ENCODE assay signal across 28 cellular contexts in the genomic region with DNA sequence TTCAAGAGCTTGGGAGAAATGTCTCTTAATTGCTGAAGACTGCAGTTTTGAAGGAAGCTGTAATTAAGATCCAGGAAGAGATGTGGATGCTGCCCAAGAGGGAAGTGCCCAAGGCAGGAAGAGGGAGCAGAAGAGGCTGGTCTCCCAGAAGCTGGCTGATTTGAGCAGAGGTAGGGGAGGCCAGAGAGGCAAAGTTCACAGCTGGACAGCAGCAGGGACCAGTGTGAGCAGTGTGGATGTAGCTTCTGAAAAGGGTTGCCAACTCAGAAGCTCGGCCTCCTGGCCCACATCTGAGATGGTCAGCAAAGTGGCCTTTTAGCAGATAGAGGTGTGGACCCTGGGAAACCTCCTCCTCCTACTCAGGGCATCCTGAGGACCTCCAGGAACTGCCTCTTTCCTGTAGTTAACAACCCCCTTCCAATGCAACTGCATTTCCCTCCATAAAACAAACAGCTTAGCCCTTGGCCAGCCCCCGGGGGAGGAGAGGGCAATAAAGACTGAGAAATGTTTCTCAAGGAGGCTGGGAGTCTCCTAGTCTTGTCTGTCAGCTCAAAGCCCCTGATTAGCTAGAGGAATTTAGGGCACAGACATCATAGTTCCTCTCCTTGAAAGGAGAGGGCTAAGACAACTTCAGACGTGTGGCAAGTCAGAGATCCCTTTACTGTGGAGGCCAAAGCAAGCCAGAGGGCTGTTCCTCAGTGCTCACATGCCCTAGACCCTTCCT.
"Had no signal": no experiment of that assay in that cellular context is flagged by ENCODE, and none has a peak within 500 bp of the region (broad histone marks: within the 10 kb centered on the region; RNA-seq: fewer than 3 reads in every experiment).

No MANE protein-coding gene starts in this region.

- FAIRE-seq: astrocyte had no signal

- H3K4me1 Mint-ChIP-seq: activated CD4-positive, alpha-beta memory T cell treated with anti-CD3 and anti-CD28 coated beads, Interleukin-2, amount 10 ng/mL, durations not matched to agents 7 days and 5 days; activated CD8-positive, alpha-beta memory T cell treated with anti-CD3 and anti-CD28 coated beads, Interleukin-2, amount 10 ng/mL, durations not matched to agents 7 days and 5 days; activated naive CD4-positive, alpha-beta T cell treated with anti-CD3 and anti-CD28 coated beads, Interleukin-2, amount 50 U/mL, for 24 hours; activated naive CD8-positive, alpha-beta T cell treated with anti-CD3 and anti-CD28 coated beads, Interleukin-2, amount 10 ng/mL, durations not matched to agents 7 days and 5 days had no signal

- ATAC-seq: activated CD8-positive, alpha-beta memory T cell treated with anti-CD3 and anti-CD28 coated beads, Interleukin-2, amount 10 ng/mL, durations not matched to agents 7 days and 5 days; body of pancreas; Panc1 had no signal

- H3K36me3 Mint-ChIP-seq: activated CD8-positive, alpha-beta memory T cell treated with anti-CD3 and anti-CD28 coated beads, Interleukin-2, amount 10 ng/mL, durations not matched to agents 7 days and 5 days; activated naive CD4-positive, alpha-beta T cell treated with anti-CD3 and anti-CD28 coated beads, Interleukin-2, amount 50 U/mL, for 24 hours; activated naive CD8-positive, alpha-beta T cell treated with anti-CD3 and anti-CD28 coated beads, Interleukin-2, amount 10 ng/mL, durations not matched to agents 7 days and 5 days had no signal

- H3K27me3 ChIP-seq: body of pancreas, SJCRH30 had no signal

- H3K4me2 ChIP-seq: KMS-11 had no signal

- DNase-seq: activated CD4-positive, alpha-beta memory T cell treated with anti-CD3 and anti-CD28 coated beads, Interleukin-2, amount 10 ng/mL, durations not matched to agents 7 days and 5 days; activated CD4-positive, alpha-beta T cell treated with anti-CD3 and anti-CD28 coated beads for 1 hour; activated CD4-positive, alpha-beta T cell treated with anti-CD3 and anti-CD28 coated beads for 48 hours; activated CD4-positive, CD25-positive, alpha-beta regulatory T cell; activated CD8-positive, alpha-beta memory T cell treated with anti-CD3 and anti-CD28 coated beads for 24 hours; activated CD8-positive, alpha-beta memory T cell treated with anti-CD3 and anti-CD28 coated beads, Interleukin-2, amount 10 ng/mL, durations not matched to agents 7 days and 5 days; activated CD8-positive, alpha-beta memory T cell treated with anti-CD3 and anti-CD28 coated beads, Interleukin-2, amount 50 U/mL, for 48 hours; activated gamma-delta T cell; activated naive CD4-positive, alpha-beta T cell treated with Interleukin-2 at 50 U/mL for 16 hours; activated naive CD8-positive, alpha-beta T cell treated with anti-CD3 and anti-CD28 coated beads, Interleukin-2, amount 10 ng/mL, durations not matched to agents 7 days and 5 days; activated T-cell treated with anti-CD3 and anti-CD28 coated beads, Interleukin-2, amount 50 U/mL, for 48 hours; body of pancreas; NCI-H1105; NCI-H1417 treated with DMSO at 0.1 percent for 48 hours; NCI-H187 treated with DMSO at 0.1 percent for 48 hours; NCI-H2081; NCI-H345; NCI-H524 treated with DMSO at 0.1 percent for 48 hours; SHP77; SJCRH30; T1000; WERI-Rb-1 had no signal

- H3K9me3 Mint-ChIP-seq: activated CD4-positive, alpha-beta memory T cell treated with anti-CD3 and anti-CD28 coated beads, Interleukin-2, amount 10 ng/mL, durations not matched to agents 7 days and 5 days; activated naive CD4-positive, alpha-beta T cell treated with anti-CD3 and anti-CD28 coated beads, Interleukin-2, amount 50 U/mL, for 24 hours; activated naive CD8-positive, alpha-beta T cell treated with anti-CD3 and anti-CD28 coated beads, Interleukin-2, amount 10 ng/mL, durations not matched to agents 7 days and 5 days had no signal

- H3K4me1 ChIP-seq: breast epithelium had no signal

- H3K9me3 ChIP-seq: body of pancreas, breast epithelium, SJCRH30 had no signal

- H3K4me3 Mint-ChIP-seq: activated CD4-positive, alpha-beta memory T cell treated with anti-CD3 and anti-CD28 coated beads, Interleukin-2, amount 10 ng/mL, durations not matched to agents 7 days and 5 days; activated CD8-positive, alpha-beta memory T cell treated with anti-CD3 and anti-CD28 coated beads, Interleukin-2, amount 10 ng/mL, durations not matched to agents 7 days and 5 days; activated naive CD4-positive, alpha-beta T cell treated with anti-CD3 and anti-CD28 coated beads, Interleukin-2, amount 50 U/mL, for 24 hours; activated naive CD8-positive, alpha-beta T cell treated with anti-CD3 and anti-CD28 coated beads, Interleukin-2, amount 10 ng/mL, durations not matched to agents 7 days and 5 days had no signal

- H3K27ac Mint-ChIP-seq: activated CD4-positive, alpha-beta memory T cell treated with anti-CD3 and anti-CD28 coated beads, Interleukin-2, amount 10 ng/mL, durations not matched to agents 7 days and 5 days; activated CD8-positive, alpha-beta memory T cell treated with anti-CD3 and anti-CD28 coated beads, Interleukin-2, amount 10 ng/mL, durations not matched to agents 7 days and 5 days; activated naive CD4-positive, alpha-beta T cell treated with anti-CD3 and anti-CD28 coated beads, Interleukin-2, amount 50 U/mL, for 24 hours; activated naive CD8-positive, alpha-beta T cell treated with anti-CD3 and anti-CD28 coated beads, Interleukin-2, amount 10 ng/mL, durations not matched to agents 7 days and 5 days had no signal

- H3K9ac ChIP-seq: KMS-11 had no signal

- H3K27ac ChIP-seq: body of pancreas, breast epithelium, KMS-11, SJCRH30, SK-N-MC, WERI-Rb-1 had no signal

- H3K36me3 ChIP-seq: breast epithelium, SJCRH30, WERI-Rb-1 had no signal

- H3K4me3 ChIP-seq: body of pancreas, breast epithelium, SJCRH30, SK-N-MC had no signal
